Comparison of ENCODE assay signal across 22 cellular contexts in genomic region chr18:61470111-61470673, GRCh38.
"Had no signal": no experiment of that assay in that cellular context is flagged by ENCODE, and none has a peak within 500 bp of the region (broad histone marks: within the 10 kb centered on the region; RNA-seq: fewer than 3 reads in every experiment).

No MANE protein-coding gene starts in this region.

- H3K36me3 Mint-ChIP-seq: activated CD4-positive, alpha-beta memory T cell treated with anti-CD3 and anti-CD28 coated beads for 36 hours; activated naive CD8-positive, alpha-beta T cell; IgD-negative memory B cell had no signal

- H3K4me3 Mint-ChIP-seq: activated CD4-positive, alpha-beta memory T cell treated with anti-CD3 and anti-CD28 coated beads for 36 hours; activated CD4-positive, alpha-beta T cell treated with anti-CD3 and anti-CD28 coated beads, Interleukin-2, amount 10 ng/mL, durations not matched to agents 7 days and 5 days; activated naive CD4-positive, alpha-beta T cell treated with anti-CD3 and anti-CD28 coated beads for 36 hours; activated naive CD8-positive, alpha-beta T cell; activated T-helper 17 cell treated with anti-CD3 and anti-CD28 coated beads, Interleukin-2, amount 50 U/mL, for 72 hours; IgD-negative memory B cell had no signal

- H3K4me3 ChIP-seq: breast epithelium, SK-N-MC had no signal

- ATAC-seq: activated T-helper 17 cell treated with anti-CD3 and anti-CD28 coated beads, Interleukin-2, amount 50 U/mL, for 72 hours had no signal

- DNase-seq: activated CD4-positive, alpha-beta memory T cell treated with anti-CD3 and anti-CD28 coated beads for 36 hours; activated CD4-positive, alpha-beta T cell treated with anti-CD3 and anti-CD28 coated beads, Interleukin-2, amount 10 ng/mL, durations not matched to agents 7 days and 5 days; activated CD4-positive, CD25-positive, alpha-beta regulatory T cell; activated gamma-delta T cell; activated naive CD4-positive, alpha-beta T cell treated with anti-CD3 and anti-CD28 coated beads for 36 hours; activated T-cell treated with anti-CD3 and anti-CD28 coated beads for 4 hours; activated T-cell treated with anti-CD3 and anti-CD28 coated beads, Interleukin-2, amount 50 U/mL, for 48 hours; amygdala; caudate nucleus; KG1; NCI-H1048; NCI-H1694; NCI-H2029 treated with DMSO at 0.1 percent for 48 hours; NCI-H345; NCI-H510A treated with DMSO at 0.1 percent for 48 hours; NCI-H774; T-helper 1 cell had no signal

- H3K27me3 Mint-ChIP-seq: activated CD4-positive, alpha-beta memory T cell treated with anti-CD3 and anti-CD28 coated beads for 36 hours; activated naive CD8-positive, alpha-beta T cell had no signal

- H3K36me3 ChIP-seq: breast epithelium had no signal

- H3K9me3 ChIP-seq: breast epithelium had no signal

- H3K27ac Mint-ChIP-seq: activated CD4-positive, alpha-beta memory T cell treated with anti-CD3 and anti-CD28 coated beads for 36 hours; activated CD4-positive, alpha-beta T cell treated with anti-CD3 and anti-CD28 coated beads, Interleukin-2, amount 10 ng/mL, durations not matched to agents 7 days and 5 days; activated naive CD4-positive, alpha-beta T cell treated with anti-CD3 and anti-CD28 coated beads for 36 hours; activated naive CD8-positive, alpha-beta T cell; activated T-helper 17 cell treated with anti-CD3 and anti-CD28 coated beads, Interleukin-2, amount 50 U/mL, for 72 hours; IgD-negative memory B cell had no signal

- H3K4me1 ChIP-seq: breast epithelium had no signal

- H3K9me3 Mint-ChIP-seq: activated CD4-positive, alpha-beta memory T cell treated with anti-CD3 and anti-CD28 coated beads for 36 hours; activated CD4-positive, alpha-beta T cell treated with anti-CD3 and anti-CD28 coated beads, Interleukin-2, amount 10 ng/mL, durations not matched to agents 7 days and 5 days; activated naive CD4-positive, alpha-beta T cell treated with anti-CD3 and anti-CD28 coated beads for 36 hours; activated T-helper 17 cell treated with anti-CD3 and anti-CD28 coated beads, Interleukin-2, amount 50 U/mL, for 72 hours; IgD-negative memory B cell had no signal

- H3K4me1 Mint-ChIP-seq: activated CD4-positive, alpha-beta T cell treated with anti-CD3 and anti-CD28 coated beads, Interleukin-2, amount 10 ng/mL, durations not matched to agents 7 days and 5 days; activated T-helper 17 cell treated with anti-CD3 and anti-CD28 coated beads, Interleukin-2, amount 50 U/mL, for 72 hours; IgD-negative memory B cell had no signal
